ENCODE assay signal across 8 cellular contexts in the genomic region with DNA sequence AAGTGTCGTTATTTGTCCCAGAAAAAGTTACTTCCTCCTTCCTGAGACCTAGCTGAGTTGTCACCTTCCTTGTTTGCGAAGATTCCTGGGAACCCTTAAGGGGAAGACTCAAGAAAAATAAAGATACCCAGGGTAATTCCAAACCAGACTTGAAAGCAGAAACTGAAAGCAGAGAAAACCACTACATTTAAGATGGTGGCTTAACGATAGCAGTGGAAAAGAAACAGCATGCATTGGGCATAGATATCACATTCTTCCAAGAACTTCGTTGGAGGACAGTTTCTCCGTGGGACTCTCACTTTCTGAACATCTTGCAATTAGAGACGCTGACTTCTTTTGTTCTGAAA.
DNase-seq lines count a peak whose midpoint lies in the region; ATAC-seq and TF ChIP-seq lines count a peak whose summit lies in the region.

No MANE protein-coding gene starts in this region.

- peaks cover 45 to 58% (median 57%) of the 10 kb centered on the region in 3 donors for H3K4me1 Mint-ChIP-seq in T-cell
- peaks cover 29% of the 10 kb centered on the region for H3K4me1 Mint-ChIP-seq in nephron progenitor cell

- H3K27ac Mint-ChIP-seq in T-cell: peak overlapping the region; percentile 95
- H3K27ac Mint-ChIP-seq in nephron progenitor cell: peak overlapping the region; percentile 27

- H3K9me3 ChIP-seq in left ventricle myocardium inferior (replicated peaks) (no peaks in the 10 kb centered on the region), SJCRH30 (replicated peaks) (no peaks in the 10 kb centered on the region)

- H3K36me3 ChIP-seq in left ventricle myocardium inferior (no peaks in the 10 kb centered on the region), SJCRH30 (no peaks in the 10 kb centered on the region)

- CTCF ChIA-PET in T-cell (lab: Charles Lee): interaction anchor here (0.7 to 2.2 kb wide), 6 partner anchors 9 to 546 kb away, joined by 3 to 8 read pairs (median 5); a partner anchor contains a TSS

- intact Hi-C loops in left ventricle myocardium inferior (cut with micrococcal nuclease): no loop called here

- POLR2A ChIA-PET in T-cell (lab: Charles Lee): interaction anchor here (0.6 to 1.2 kb wide), 3 partner anchors 9 to 608 kb away, joined by 3 to 4 read pairs (median 3); no protein-coding TSS in a partner anchor

- peak; percentile 39 for ATAC-seq in GM18870 (IDR thresholded peaks at IDR 0.05; ENCODE audit: unreplicated experiment)
- ATAC-seq in HG02610 (IDR thresholded peaks at IDR 0.05; ENCODE audit: unreplicated experiment): peak; percentile 40
- ATAC-seq in T-cell (replicated peaks in 1 of 4): peak in 2 of 4 experiments; percentile 10 to 60
- no peak for ATAC-seq in GM21737 (IDR thresholded peaks at IDR 0.05; ENCODE audit: unreplicated experiment)

- no peak for DNase-seq in T-cell
- DNase-seq in nephron progenitor cell: no peak
- no peak for DNase-seq in left ventricle myocardium inferior
- no peak for DNase-seq in effector CD8-positive, alpha-beta T cell (lab: John Stamatoyannopoulos, UW)
- no peak for DNase-seq in SJCRH30

- H3K4me3 Mint-ChIP-seq in T-cell: peak overlapping the region; percentile 47 to 69 (median 57)
- no peak overlapping the region for H3K4me3 Mint-ChIP-seq in nephron progenitor cell

- H3K9me3 Mint-ChIP-seq in T-cell (no peaks in the 10 kb centered on the region), nephron progenitor cell (no peaks in the 10 kb centered on the region)

- TF ChIP-seq CTCF in nephron progenitor cell (IDR thresholded peaks at IDR 0.05) (no peak), left ventricle myocardium inferior (IDR thresholded peaks at IDR 0.05; ENCODE audit: borderline replicate concordance) (no peak)

- H3K36me3 Mint-ChIP-seq in T-cell (peaks cover 12% of the 10 kb centered on the region), nephron progenitor cell (ENCODE audit: low read depth) (no peaks in the 10 kb centered on the region)

- H3K27me3 ChIP-seq in left ventricle myocardium inferior (ENCODE audit: low read depth) (no peaks in the 10 kb centered on the region), SJCRH30 (no peaks in the 10 kb centered on the region)

- no peak overlapping the region for H3K27ac ChIP-seq in left ventricle myocardium inferior (replicated peaks)
- no peak overlapping the region for H3K27ac ChIP-seq in SJCRH30

- H3K4me1 ChIP-seq in left ventricle myocardium inferior: peaks cover 3% of the 10 kb centered on the region
- H3K4me1 ChIP-seq in SJCRH30: no peaks in the 10 kb centered on the region

- H3K27me3 Mint-ChIP-seq in T-cell (no peaks in the 10 kb centered on the region), nephron progenitor cell (ENCODE audit: low read depth, poor library complexity) (peaks cover 3% of the 10 kb centered on the region)

- H3K4me3 ChIP-seq in left ventricle myocardium inferior (no peak overlapping the region), SJCRH30 (no peak overlapping the region)
